15 cellular contexts compared by ENCODE assay signal in the genomic region with DNA sequence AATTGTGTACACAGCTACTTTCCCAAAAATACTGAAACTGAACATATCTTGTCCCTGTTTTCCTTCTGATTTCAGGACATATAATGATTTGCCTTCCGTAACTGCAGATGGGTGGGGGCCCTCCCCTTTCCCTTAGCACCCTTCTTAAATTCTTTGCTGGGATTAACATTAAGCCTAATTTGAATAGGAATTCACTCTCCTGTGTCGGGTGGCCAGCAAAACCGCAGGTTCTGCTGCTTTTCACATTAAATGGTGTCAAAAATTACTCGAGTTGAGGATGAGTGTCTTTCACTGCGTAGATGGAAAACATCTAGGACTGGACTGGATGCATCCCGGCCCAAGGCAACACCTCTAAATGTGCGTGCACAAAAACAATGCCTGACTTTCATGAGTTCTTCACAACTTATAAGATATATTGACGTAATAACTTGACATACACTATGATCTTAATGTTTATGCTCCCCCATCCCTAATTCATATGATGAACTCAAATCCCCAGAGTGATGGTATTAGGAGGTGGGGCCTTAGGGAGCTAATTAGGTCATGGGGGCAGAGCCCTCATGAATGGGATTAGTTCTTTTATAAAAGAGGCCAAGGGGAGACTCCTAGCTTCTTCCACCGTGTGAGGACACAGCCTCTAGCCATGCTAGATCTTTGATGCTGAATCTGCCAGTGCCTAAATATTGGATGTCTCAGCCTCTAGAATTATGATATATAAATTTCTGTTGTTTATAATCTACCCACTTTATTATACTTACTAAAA.
"Had no signal": no experiment of that assay in that cellular context is flagged by ENCODE, and none has a peak within 500 bp of the region (broad histone marks: within the 10 kb centered on the region; RNA-seq: fewer than 3 reads in every experiment).

No MANE protein-coding gene starts in this region.

- H3K4me3 ChIP-seq: breast epithelium, spleen, transverse colon had no signal

- H3K27ac ChIP-seq: spleen, transverse colon, VCaP had no signal

- H3K4me1 ChIP-seq: breast epithelium, spleen, transverse colon had no signal

- ATAC-seq: activated CD4-positive, alpha-beta T cell treated with anti-CD3 and anti-CD28 coated beads for 36 hours; esophagus mucosa; stimulated activated naive B cell treated with anti-CD40 and anti-IgM and Interleukin-4, amounts not matched to agents 10 μg/mL and 1 μg/mL and 100 μg/mL, for 72 hours had no signal

- H3K9me3 ChIP-seq: breast epithelium, spleen, transverse colon had no signal

- H3K27me3 ChIP-seq: breast epithelium, spleen, transverse colon had no signal

- H3K36me3 ChIP-seq: breast epithelium, spleen, transverse colon had no signal

- DNase-seq: activated CD4-positive, alpha-beta memory T cell treated with anti-CD3 and anti-CD28 coated beads, Interleukin-2, amount 10 ng/mL, durations not matched to agents 7 days and 5 days; activated CD4-positive, alpha-beta T cell treated with anti-CD3 and anti-CD28 coated beads for 36 hours; activated naive CD8-positive, alpha-beta T cell treated with anti-CD3 and anti-CD28 coated beads, Interleukin-2, amount 10 ng/mL, durations not matched to agents 7 days and 5 days; activated T-cell treated with anti-CD3 and anti-CD28 coated beads, Interleukin-2, amount 50 U/mL, for 48 hours; anterior cingulate cortex; left ventricle myocardium superior; posterior cingulate gyrus; spleen; stimulated activated CD4-positive, alpha-beta T cell treated with anti-CD3 and anti-CD28 coated beads, Interleukin-1b, Interleukin-23, amount 100 ng/mL, for 48 hours; stimulated activated naive B cell treated with anti-CD40 and anti-IgM and Interleukin-4, amounts not matched to agents 10 μg/mL and 1 μg/mL and 100 μg/mL, for 72 hours; T-helper 9 cell; transverse colon had no signal
